19 cellular contexts compared by ENCODE assay signal in genomic region chr1:205809942-205810345, GRCh38. TPM values are rescaled to one million over a fixed set of nuclear protein-coding genes. Genes with fewer than 3 reads are reported as not detected.
DNase-seq lines count a peak whose midpoint lies in the region; ATAC-seq and TF ChIP-seq lines count a peak whose summit lies in the region.
"Had no signal": no experiment of that assay in that cellular context is flagged by ENCODE, and none has a peak within 500 bp of the region (broad histone marks: within the 10 kb centered on the region; RNA-seq: fewer than 3 reads in every experiment).

No MANE protein-coding gene starts in this region.

- intact Hi-C loops in Right ventricle myocardium superior (cut with DNase I) (loop anchor here (5.0 kb wide), 2 partner anchors 107 to 167 kb away; no protein-coding TSS in a partner anchor), gastrocnemius medialis (cut with DNase I; ENCODE audit: low total_unique reads) (loop anchor here (5.0 kb wide), 2 partner anchors 107 to 167 kb away; no protein-coding TSS in a partner anchor)

- peaks cover 54% of the 10 kb centered on the region for H3K36me3 ChIP-seq in NT2/D1 (ENCODE audit: insufficient read depth, insufficient read length, low read length)
- no peaks in the 10 kb centered on the region for H3K36me3 ChIP-seq in gastrocnemius medialis

- H3K9me3 ChIP-seq in NT2/D1 (ENCODE audit: insufficient read depth, low read length) (no peaks in the 10 kb centered on the region), gastrocnemius medialis (no peaks in the 10 kb centered on the region)

- peak overlapping the region; percentile 92 to 98 (median 97) for H3K27ac ChIP-seq in gastrocnemius medialis
- H3K27ac ChIP-seq: C4-2B, foreskin keratinocyte, GM23248, skin epidermis had no signal

- H3K9ac ChIP-seq in NT2/D1 (ENCODE audit: insufficient read length, low read depth) = peak overlapping the region; percentile 5
- H3K9ac ChIP-seq: GM23248 had no signal

- TF ChIP-seq CTCF in gastrocnemius medialis (IDR thresholded peaks at IDR 0.05 in 4 of 5, conservative IDR thresholded peaks at IDR 0.05 in 1 of 5) = no peak

- DNase-seq in NT2/D1 (ENCODE audit: low read depth, low spot score) (no peak), Right ventricle myocardium superior (peak; percentile 62), gastrocnemius medialis (no peak), NCI-H1105 (lab: John Stamatoyannopoulos, UW) (no peak), occipital lobe (lab: John Stamatoyannopoulos, UW) (no peak), left lobe of liver (ENCODE audit: low spot score) (no peak)
- DNase-seq: activated CD4-positive, alpha-beta T cell treated with anti-CD3 and anti-CD28 coated beads for 48 hours; activated T-cell treated with anti-CD3 and anti-CD28 coated beads, Interleukin-2, amount 50 U/mL, for 4 hours; effector memory CD4-positive, alpha-beta T cell; foreskin keratinocyte; GF-D8; Karpas-422; naive B cell; NCI-H1930; NCI-H69; RPMI8226 had no signal

- H3K4me3 ChIP-seq in NT2/D1 (ENCODE audit: insufficient read length, low read depth) (no peak overlapping the region), gastrocnemius medialis (peak overlapping the region; percentile 21 to 50 (median 30))
- H3K4me3 ChIP-seq: GM23248, skin epidermis had no signal

- TF ChIP-seq POLR2A in gastrocnemius medialis (IDR thresholded peaks at IDR 0.05) = no peak

- H3K27me3 ChIP-seq in NT2/D1 (ENCODE audit: insufficient read depth, insufficient read length) (peaks cover 8% of the 10 kb centered on the region), gastrocnemius medialis (no peaks in the 10 kb centered on the region)
- H3K27me3 ChIP-seq: foreskin keratinocyte had no signal

- H3K4me1 ChIP-seq in NT2/D1 (ENCODE audit: insufficient read depth, insufficient read length) (peaks cover 24% of the 10 kb centered on the region), gastrocnemius medialis (peaks cover 74 to 77% of the 10 kb centered on the region in 2 donors)

- in situ Hi-C loops in gastrocnemius medialis (cut with MboI; ENCODE audit: low sequenced_read_pairs in 4 of 4) = no loop called here

- ATAC-seq in Right ventricle myocardium superior (ENCODE audit: poor library complexity) = peak; percentile 0
- no peak for ATAC-seq in gastrocnemius medialis
- ATAC-seq in left lobe of liver = no peak
- ATAC-seq: activated T-cell treated with anti-CD3 and anti-CD28 coated beads, Interleukin-2, amount 50 U/mL, for 4 hours; foreskin keratinocyte had no signal

RNA-seq across cellular contexts. Expression of gene SLC41A1, which starts 3.1 kb away (rescaled TPM):
- total RNA-seq in Right ventricle myocardium superior (465 TPM), gastrocnemius medialis (10 to 100 TPM; 21.5 to 39.8 (median 36.8) TPM), occipital lobe (11.2 TPM), left lobe of liver (4.5 TPM)

RNA-seq across cellular contexts. Expression of gene RAB29, which starts 34.7 kb away (rescaled TPM):
- total RNA-seq in Right ventricle myocardium superior (15.0 TPM), gastrocnemius medialis (10 to 100 TPM in 3 of 4 donors, 1 to 10 TPM in 1; 8.4 to 13.8 (median 10.7) TPM), occipital lobe (11.7 TPM), left lobe of liver (20.7 TPM)

RNA-seq across cellular contexts. Expression of gene PM20D1, which starts 40.0 kb away (rescaled TPM):
- total RNA-seq in Right ventricle myocardium superior (1.9 TPM), gastrocnemius medialis (not detected), occipital lobe (not detected), left lobe of liver (0.13 TPM)
- total RNA-seq: foreskin keratinocyte had no signal

RNA-seq across cellular contexts. Expression of gene NUCKS1, which starts 60.0 kb away (rescaled TPM):
- total RNA-seq in Right ventricle myocardium superior (196 TPM), gastrocnemius medialis (10 to 100 TPM; 45.5 to 69.7 (median 62.6) TPM), occipital lobe (257 TPM), left lobe of liver (72.3 TPM)

Comparison
In these comparisons a context has a peak if more than half of its experiments do, and no peak if none do; other contexts are left out.
1. RNA of gene SLC41A1, which starts 3.1 kb away (total RNA-seq): 465 TPM in Right ventricle myocardium superior (single experiment); 21.5 to 39.8 TPM in gastrocnemius medialis, 11.2 TPM in occipital lobe (single experiment) and 4.5 TPM in left lobe of liver (single experiment); every median in the first group is over 10 times any median in the second.